In the genomic region with DNA sequence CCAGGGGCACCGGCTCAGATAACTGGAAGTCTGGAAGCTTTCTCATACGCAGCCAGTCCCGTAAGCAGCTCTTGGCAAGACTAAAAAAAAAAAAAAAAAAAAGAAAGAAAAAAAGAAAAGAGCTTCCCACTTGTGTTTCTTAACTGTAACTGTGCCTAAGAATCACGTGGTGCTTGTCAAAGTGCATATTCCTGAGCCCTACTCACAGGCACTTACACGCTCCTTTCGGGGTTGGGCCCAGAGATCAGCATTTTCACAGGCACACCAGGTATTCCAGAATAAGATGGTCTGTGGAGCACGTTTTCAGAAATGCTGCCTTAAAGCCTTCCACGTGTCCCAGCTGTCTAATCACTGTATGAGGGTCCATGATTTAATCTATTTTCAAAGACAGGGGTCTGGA, we compare ENCODE assay signal across 36 cellular contexts. TPM values are rescaled to one million over a fixed set of nuclear protein-coding genes. Genes with fewer than 3 reads are reported as not detected.
"Had no signal": no experiment of that assay in that cellular context is flagged by ENCODE, and none has a peak within 500 bp of the region (broad histone marks: within the 10 kb centered on the region; RNA-seq: fewer than 3 reads in every experiment).

No MANE protein-coding gene starts in this region.

- H3K9me3 Mint-ChIP-seq: activated B cell treated with CpG ODN at 0.5 μM for 24 hours; activated CD4-positive, alpha-beta T cell treated with anti-CD3 and anti-CD28 coated beads, Interleukin-2, amount 10 ng/mL, durations not matched to agents 24 days and 14 days; activated CD8-positive, alpha-beta T cell treated with anti-CD3 and anti-CD28 coated beads for 36 hours; activated naive CD4-positive, alpha-beta T cell treated with anti-CD3 and anti-CD28 coated beads, Interleukin-2, amount 10 ng/mL, durations not matched to agents 7 days and 5 days; activated naive CD8-positive, alpha-beta T cell treated with anti-CD3 and anti-CD28 coated beads, Interleukin-2, amount 10 ng/mL, durations not matched to agents 7 days and 5 days; activated T-cell treated with anti-CD3 and anti-CD28 coated beads, Interleukin-2, amount 50 U/mL, for 4 hours; activated T-cell treated with anti-CD3 and anti-CD28 coated beads, Interleukin-2, amount 50 U/mL, for 72 hours; activated T-helper 1 cell treated with anti-CD3 and anti-CD28 coated beads, Interleukin-12 subunit alpha, Interleukin-12 subunit beta, Interleukin-2, Interleukin-4 antibody, amounts not matched to agents 30 ng/mL and 10 ng/mL and 1 ng/mL, durations not matched to agents 14 hours and 24 hours and 36 hours; brain; T-helper 1 cell treated with Interleukin-12 subunit alpha and Interleukin-12 subunit beta and Interleukin-4 antibody, amounts not matched to agents 30 μg/mL and 1 μg/mL, for 36 hours; T-helper 2 cell treated with Interferon-gamma antibody and Interleukin-4, amounts not matched to agents 5 μg/mL and 100 μg/mL, for 36 hours had no signal

- H3K4me3 Mint-ChIP-seq: activated B cell treated with CpG ODN at 0.5 μM for 24 hours; activated CD4-positive, alpha-beta memory T cell treated with anti-CD3 and anti-CD28 coated beads for 36 hours; activated CD4-positive, alpha-beta T cell treated with anti-CD3 and anti-CD28 coated beads, Interleukin-2, amount 10 ng/mL, durations not matched to agents 24 days and 14 days; activated CD8-positive, alpha-beta T cell treated with anti-CD3 and anti-CD28 coated beads for 36 hours; activated naive CD4-positive, alpha-beta T cell treated with anti-CD3 and anti-CD28 coated beads, Interleukin-2, amount 10 ng/mL, durations not matched to agents 7 days and 5 days; activated naive CD4-positive, alpha-beta T cell treated with anti-CD3 and anti-CD28 coated beads, Interleukin-2, amount 50 U/mL, for 24 hours; activated naive CD8-positive, alpha-beta T cell; activated naive CD8-positive, alpha-beta T cell treated with anti-CD3 and anti-CD28 coated beads, Interleukin-2, amount 10 ng/mL, durations not matched to agents 7 days and 5 days; activated naive CD8-positive, alpha-beta T cell treated with anti-CD3 and anti-CD28 coated beads, Interleukin-2, amount 50 U/mL, for 24 hours; activated T-cell treated with anti-CD3 and anti-CD28 coated beads, Interleukin-2, amount 50 U/mL, for 4 hours; activated T-cell treated with anti-CD3 and anti-CD28 coated beads, Interleukin-2, amount 50 U/mL, for 72 hours; activated T-helper 1 cell treated with anti-CD3 and anti-CD28 coated beads, Interleukin-12 subunit alpha, Interleukin-12 subunit beta, Interleukin-2, Interleukin-4 antibody, amounts not matched to agents 30 ng/mL and 10 ng/mL and 1 ng/mL, durations not matched to agents 14 hours and 24 hours and 36 hours; activated T-helper 17 cell treated with anti-CD3 and anti-CD28 coated beads, Interleukin-2, amount 50 U/mL, for 72 hours; brain; central memory CD8-positive, alpha-beta T cell; T-helper 1 cell treated with Interleukin-12 subunit alpha and Interleukin-12 subunit beta and Interleukin-4 antibody, amounts not matched to agents 30 μg/mL and 1 μg/mL, for 36 hours; T-helper 2 cell treated with Interferon-gamma antibody and Interleukin-4, amounts not matched to agents 5 μg/mL and 100 μg/mL, for 36 hours had no signal

- H3K9me3 ChIP-seq: ascending aorta had no signal

- H3K36me3 Mint-ChIP-seq: activated CD4-positive, alpha-beta memory T cell treated with anti-CD3 and anti-CD28 coated beads for 36 hours; activated naive CD4-positive, alpha-beta T cell treated with anti-CD3 and anti-CD28 coated beads, Interleukin-2, amount 10 ng/mL, durations not matched to agents 7 days and 5 days; activated naive CD4-positive, alpha-beta T cell treated with anti-CD3 and anti-CD28 coated beads, Interleukin-2, amount 50 U/mL, for 24 hours; activated naive CD8-positive, alpha-beta T cell; activated naive CD8-positive, alpha-beta T cell treated with anti-CD3 and anti-CD28 coated beads, Interleukin-2, amount 10 ng/mL, durations not matched to agents 7 days and 5 days; brain had no signal

- H3K4me3 ChIP-seq: ascending aorta, cardiac muscle cell had no signal

- H3K27me3 Mint-ChIP-seq: activated B cell treated with CpG ODN at 0.5 μM for 24 hours; activated CD4-positive, alpha-beta memory T cell treated with anti-CD3 and anti-CD28 coated beads for 36 hours; activated CD4-positive, alpha-beta T cell treated with anti-CD3 and anti-CD28 coated beads, Interleukin-2, amount 10 ng/mL, durations not matched to agents 24 days and 14 days; activated CD8-positive, alpha-beta T cell treated with anti-CD3 and anti-CD28 coated beads for 36 hours; activated naive CD4-positive, alpha-beta T cell treated with anti-CD3 and anti-CD28 coated beads, Interleukin-2, amount 10 ng/mL, durations not matched to agents 7 days and 5 days; activated naive CD4-positive, alpha-beta T cell treated with anti-CD3 and anti-CD28 coated beads, Interleukin-2, amount 50 U/mL, for 24 hours; activated naive CD8-positive, alpha-beta T cell treated with anti-CD3 and anti-CD28 coated beads, Interleukin-2, amount 10 ng/mL, durations not matched to agents 7 days and 5 days; activated naive CD8-positive, alpha-beta T cell treated with anti-CD3 and anti-CD28 coated beads, Interleukin-2, amount 50 U/mL, for 24 hours; activated T-helper 17 cell treated with anti-CD3 and anti-CD28 coated beads, Interleukin-2, amount 50 U/mL, for 72 hours; central memory CD8-positive, alpha-beta T cell had no signal

- H3K27me3 ChIP-seq: ascending aorta, cardiac muscle cell had no signal

- ATAC-seq: activated CD8-positive, alpha-beta T cell treated with anti-CD3 and anti-CD28 coated beads for 36 hours; activated naive CD8-positive, alpha-beta T cell treated with anti-CD3 and anti-CD28 coated beads, Interleukin-2, amount 50 U/mL, for 24 hours; activated T-cell treated with anti-CD3 and anti-CD28 coated beads, Interleukin-2, amount 50 U/mL, for 4 hours; activated T-cell treated with anti-CD3 and anti-CD28 coated beads, Interleukin-2, amount 50 U/mL, for 72 hours; activated T-helper 17 cell treated with anti-CD3 and anti-CD28 coated beads, Interleukin-2, amount 50 U/mL, for 72 hours had no signal

- DNase-seq: activated B cell treated with CpG ODN at 0.5 μM for 24 hours; activated CD4-positive, alpha-beta memory T cell treated with anti-CD3 and anti-CD28 coated beads for 36 hours; activated CD4-positive, alpha-beta T cell treated with anti-CD3 and anti-CD28 coated beads for 4 hours; activated CD4-positive, alpha-beta T cell treated with anti-CD3 and anti-CD28 coated beads, Interleukin-2, amount 50 U/mL, for 1 hour; activated CD4-positive, alpha-beta T cell treated with anti-CD3 and anti-CD28 coated beads, Interleukin-2, amount 50 U/mL, for 4 hours; activated CD4-positive, CD25-positive, alpha-beta regulatory T cell treated with anti-CD3 and anti-CD28 coated beads, Interleukin-2, amount 50 U/mL, for 72 hours; activated CD8-positive, alpha-beta memory T cell treated with anti-CD3 and anti-CD28 coated beads, Interleukin-2, amount 50 U/mL, for 4 hours; activated CD8-positive, alpha-beta T cell treated with anti-CD3 and anti-CD28 coated beads for 36 hours; activated effector memory CD4-positive, alpha-beta T cell treated with anti-CD3 and anti-CD28 coated beads, Interleukin-2, amount 50 U/mL, for 16 hours; activated naive CD4-positive, alpha-beta T cell treated with anti-CD3 and anti-CD28 coated beads, Interleukin-2, amount 10 ng/mL, durations not matched to agents 7 days and 5 days; activated naive CD4-positive, alpha-beta T cell treated with Interleukin-2 at 50 U/mL for 16 hours; activated naive CD8-positive, alpha-beta T cell treated with anti-CD3 and anti-CD28 coated beads, Interleukin-2, amount 10 ng/mL, durations not matched to agents 7 days and 5 days; activated naive CD8-positive, alpha-beta T cell treated with anti-CD3 and anti-CD28 coated beads, Interleukin-2, amount 50 U/mL, for 24 hours; activated T-cell treated with anti-CD3 and anti-CD28 coated beads for 4 hours; activated T-cell treated with anti-CD3 and anti-CD28 coated beads, Interleukin-2, amount 50 U/mL, for 1 hour; activated T-cell treated with anti-CD3 and anti-CD28 coated beads, Interleukin-2, amount 50 U/mL, for 4 hours; activated T-cell treated with anti-CD3 and anti-CD28 coated beads, Interleukin-2, amount 50 U/mL, for 72 hours; anterior cingulate cortex; caudate nucleus; T-helper 1 cell; T-helper 2 cell; T-helper 9 cell had no signal

- H3K27ac Mint-ChIP-seq: activated B cell treated with CpG ODN at 0.5 μM for 24 hours; activated CD4-positive, alpha-beta memory T cell treated with anti-CD3 and anti-CD28 coated beads for 36 hours; activated CD4-positive, alpha-beta T cell treated with anti-CD3 and anti-CD28 coated beads, Interleukin-2, amount 10 ng/mL, durations not matched to agents 24 days and 14 days; activated CD8-positive, alpha-beta T cell treated with anti-CD3 and anti-CD28 coated beads for 36 hours; activated naive CD4-positive, alpha-beta T cell treated with anti-CD3 and anti-CD28 coated beads, Interleukin-2, amount 10 ng/mL, durations not matched to agents 7 days and 5 days; activated naive CD4-positive, alpha-beta T cell treated with anti-CD3 and anti-CD28 coated beads, Interleukin-2, amount 50 U/mL, for 24 hours; activated naive CD8-positive, alpha-beta T cell; activated naive CD8-positive, alpha-beta T cell treated with anti-CD3 and anti-CD28 coated beads, Interleukin-2, amount 10 ng/mL, durations not matched to agents 7 days and 5 days; activated naive CD8-positive, alpha-beta T cell treated with anti-CD3 and anti-CD28 coated beads, Interleukin-2, amount 50 U/mL, for 24 hours; activated T-cell treated with anti-CD3 and anti-CD28 coated beads, Interleukin-2, amount 50 U/mL, for 72 hours; activated T-helper 1 cell treated with anti-CD3 and anti-CD28 coated beads, Interleukin-12 subunit alpha, Interleukin-12 subunit beta, Interleukin-2, Interleukin-4 antibody, amounts not matched to agents 30 ng/mL and 10 ng/mL and 1 ng/mL, durations not matched to agents 14 hours and 24 hours and 36 hours; activated T-helper 17 cell treated with anti-CD3 and anti-CD28 coated beads, Interleukin-2, amount 50 U/mL, for 72 hours; brain; T-helper 1 cell treated with Interleukin-12 subunit alpha and Interleukin-12 subunit beta and Interleukin-4 antibody, amounts not matched to agents 30 μg/mL and 1 μg/mL, for 36 hours; T-helper 2 cell treated with Interferon-gamma antibody and Interleukin-4, amounts not matched to agents 5 μg/mL and 100 μg/mL, for 36 hours had no signal

- H3K4me1 Mint-ChIP-seq: activated B cell treated with CpG ODN at 0.5 μM for 24 hours; activated CD4-positive, alpha-beta T cell treated with anti-CD3 and anti-CD28 coated beads, Interleukin-2, amount 10 ng/mL, durations not matched to agents 24 days and 14 days; activated naive CD4-positive, alpha-beta T cell treated with anti-CD3 and anti-CD28 coated beads, Interleukin-2, amount 10 ng/mL, durations not matched to agents 7 days and 5 days; activated naive CD4-positive, alpha-beta T cell treated with anti-CD3 and anti-CD28 coated beads, Interleukin-2, amount 50 U/mL, for 24 hours; activated naive CD8-positive, alpha-beta T cell treated with anti-CD3 and anti-CD28 coated beads, Interleukin-2, amount 10 ng/mL, durations not matched to agents 7 days and 5 days; activated naive CD8-positive, alpha-beta T cell treated with anti-CD3 and anti-CD28 coated beads, Interleukin-2, amount 50 U/mL, for 24 hours; activated T-helper 17 cell treated with anti-CD3 and anti-CD28 coated beads, Interleukin-2, amount 50 U/mL, for 72 hours; brain; central memory CD8-positive, alpha-beta T cell had no signal

- H3K4me1 ChIP-seq: ascending aorta had no signal

- H3K36me3 ChIP-seq: ascending aorta, cardiac muscle cell had no signal

- H3K27ac ChIP-seq: ascending aorta, cardiac muscle cell, VCaP had no signal

RNA-seq across cellular contexts. Expression of a gene that starts 22.6 kb away (rescaled TPM):
- total RNA-seq: activated B cell treated with CpG ODN at 0.5 μM for 24 hours; activated CD4-positive, alpha-beta memory T cell treated with anti-CD3 and anti-CD28 coated beads for 36 hours; activated CD4-positive, alpha-beta T cell treated with anti-CD3 and anti-CD28 coated beads, Interleukin-2, amount 10 ng/mL, durations not matched to agents 24 days and 14 days; activated CD8-positive, alpha-beta memory T cell treated with anti-CD3 and anti-CD28 coated beads for 36 hours; activated CD8-positive, alpha-beta T cell treated with anti-CD3 and anti-CD28 coated beads for 36 hours; activated naive CD8-positive, alpha-beta T cell treated with anti-CD3 and anti-CD28 coated beads, Interleukin-2, amount 10 ng/mL, durations not matched to agents 7 days and 5 days; activated T-cell treated with anti-CD3 and anti-CD28 coated beads, Interleukin-2, amount 50 U/mL, for 4 hours; activated T-cell treated with anti-CD3 and anti-CD28 coated beads, Interleukin-2, amount 50 U/mL, for 72 hours; activated T-helper 1 cell treated with anti-CD3 and anti-CD28 coated beads, Interleukin-12 subunit alpha, Interleukin-12 subunit beta, Interleukin-2, Interleukin-4 antibody, amounts not matched to agents 30 ng/mL and 10 ng/mL and 1 ng/mL, durations not matched to agents 14 hours and 24 hours and 36 hours; activated T-helper 17 cell treated with anti-CD3 and anti-CD28 coated beads, Interleukin-2, amount 50 U/mL, for 72 hours; ascending aorta; bronchial epithelial cell had no signal
- polyA plus RNA-seq: cardiac muscle cell had no signal
